ENCODE assay signal across 8 cellular contexts in genomic region chr2:74334931-74335333, GRCh38. TPM values are rescaled to one million over a fixed set of nuclear protein-coding genes. Genes with fewer than 3 reads are reported as not detected.
A peak's percentile ranks its signal among the peaks of the same experiment; 100 is the strongest.
DNase-seq lines count a peak whose midpoint lies in the region; ATAC-seq and TF ChIP-seq lines count a peak whose summit lies in the region.

No MANE protein-coding gene starts in this region.

- no peaks in the 10 kb centered on the region for H3K27me3 Mint-ChIP-seq in activated CD4-positive, alpha-beta T cell treated with anti-CD3 and anti-CD28 coated beads for 36 hours

- intact Hi-C loops in activated CD4-positive, alpha-beta T cell treated with anti-CD3 and anti-CD28 coated beads for 36 hours (cut with DNase I, micrococcal nuclease): loop anchor here (1.0 to 10.0 kb wide), 5 partner anchors 68 to 511 kb away; partner anchors contain the start of gene STAMBP (in 1 of the 2)

- H3K27ac Mint-ChIP-seq in activated CD4-positive, alpha-beta T cell treated with anti-CD3 and anti-CD28 coated beads for 36 hours: no peak overlapping the region

- no peak overlapping the region for H3K4me3 Mint-ChIP-seq in activated CD4-positive, alpha-beta T cell treated with anti-CD3 and anti-CD28 coated beads for 36 hours

- H3K4me1 Mint-ChIP-seq in activated CD4-positive, alpha-beta T cell treated with anti-CD3 and anti-CD28 coated beads for 36 hours: no peaks in the 10 kb centered on the region

- ATAC-seq in GM21423 (IDR thresholded peaks at IDR 0.05; ENCODE audit: unreplicated experiment) (peak; percentile 52), left lobe of liver (peak; percentile 91), GM19328 (IDR thresholded peaks at IDR 0.05; ENCODE audit: unreplicated experiment) (no peak)
- peak; percentile 81 for ATAC-seq in activated CD4-positive, alpha-beta T cell treated with anti-CD3 and anti-CD28 coated beads for 36 hours

- no peaks in the 10 kb centered on the region for H3K36me3 Mint-ChIP-seq in activated CD4-positive, alpha-beta T cell treated with anti-CD3 and anti-CD28 coated beads for 36 hours (ENCODE audit: low read depth)

- POLR2A ChIA-PET in activated CD4-positive, alpha-beta T cell treated with anti-CD3 and anti-CD28 coated beads for 36 hours (lab: Charles Lee): interaction anchor here (1.0 kb wide), 1 partner anchor 15 kb away, joined by 4 read pairs; no protein-coding TSS in a partner anchor

- H3K9me3 Mint-ChIP-seq in activated CD4-positive, alpha-beta T cell treated with anti-CD3 and anti-CD28 coated beads for 36 hours (ENCODE audit: low read depth): no peaks in the 10 kb centered on the region

- TF ChIP-seq CTCF in AG09319 (IDR thresholded peaks at IDR 0.05; ENCODE audit: low read depth, low read length): peak; percentile 93

- CTCF ChIA-PET in activated CD4-positive, alpha-beta T cell treated with anti-CD3 and anti-CD28 coated beads for 36 hours (lab: Charles Lee): interaction anchor here (0.6 to 5.2 kb wide), 63 partner anchors 8 to 655 kb away, joined by 3 to 103 read pairs (median 5); partner anchors contain the start of genes BOLA3, MOB1A, SLC4A5 and STAMBP

- DNase-seq in AG09319 (ENCODE audit: extremely low read depth, low read depth): peak; percentile 32
- DNase-seq in NCI-H226: peak; percentile 47
- DNase-seq in activated CD4-positive, alpha-beta T cell treated with anti-CD3 and anti-CD28 coated beads for 36 hours: peak; percentile 86
- peak; percentile 84 for DNase-seq in cerebellum (ENCODE audit: low spot score)
- DNase-seq in left lobe of liver (ENCODE audit: low spot score): peak; percentile 77
- peak; percentile 80 for DNase-seq in stimulated activated CD4-positive, alpha-beta T cell treated with anti-CD3 and anti-CD28 coated beads, Interleukin-4, amount 100 ng/mL, for 24 hours

RNA-seq across cellular contexts. Expression of gene SLC4A5, which starts 8.3 kb away (rescaled TPM):
- total RNA-seq in activated CD4-positive, alpha-beta T cell treated with anti-CD3 and anti-CD28 coated beads for 36 hours: 1 to 10 TPM; 2.2 to 2.7 TPM
- total RNA-seq in cerebellum (5.9 TPM), left lobe of liver (1.2 TPM)

RNA-seq across cellular contexts. Expression of gene DCTN1, which starts 45.2 kb away (rescaled TPM):
- total RNA-seq in activated CD4-positive, alpha-beta T cell treated with anti-CD3 and anti-CD28 coated beads for 36 hours: 100 to 1,000 TPM in 1 of 2 experiments, 10 to 100 TPM in 1; 78.1 to 132 TPM
- total RNA-seq in cerebellum (99.1 TPM), left lobe of liver (41.3 TPM)

Comparison
In these comparisons a context has a peak if more than half of its experiments do, and no peak if none do; other contexts are left out.
1. DNase-seq: peak in every context shown above with its lines; median percentile 86 in activated CD4-positive, alpha-beta T cell treated with anti-CD3 and anti-CD28 coated beads for 36 hours; 84 in cerebellum; 80 in stimulated activated CD4-positive, alpha-beta T cell treated with anti-CD3 and anti-CD28 coated beads, Interleukin-4, amount 100 ng/mL, for 24 hours; 77 in left lobe of liver; 47 in NCI-H226; 32 in AG09319.